In genomic region chr19:2733930-2734588, GRCh38 we compare ENCODE assay signal across 23 cellular contexts. TPM values are rescaled to one million over a fixed set of nuclear protein-coding genes. Genes with fewer than 3 reads are reported as not detected.
DNase-seq lines count a peak whose midpoint lies in the region; ATAC-seq and TF ChIP-seq lines count a peak whose summit lies in the region.
"Had no signal": no experiment of that assay in that cellular context is flagged by ENCODE, and none has a peak within 500 bp of the region (broad histone marks: within the 10 kb centered on the region; RNA-seq: fewer than 3 reads in every experiment).

No MANE protein-coding gene starts in this region.

- no peaks in the 10 kb centered on the region for H3K27me3 Mint-ChIP-seq in natural killer cell treated with Interleukin-12 subunit alpha and Interleukin-12 subunit beta and Interleukin-15 and Interleukin-18, amount 100 ng/mL, for 72 hours
- no peaks in the 10 kb centered on the region for H3K27me3 Mint-ChIP-seq in natural killer cell (ENCODE audit: low read depth in 2 of 2)
- H3K27me3 Mint-ChIP-seq in glutamatergic neuron (ENCODE audit: unreplicated experiment): peaks cover 6% of the 10 kb centered on the region
- H3K27me3 Mint-ChIP-seq: activated B cell treated with CpG ODN at 0.5 μM for 24 hours; activated CD4-positive, alpha-beta memory T cell treated with anti-CD3 and anti-CD28 coated beads for 36 hours; CD4-positive, alpha-beta T cell; naive thymus-derived CD4-positive, alpha-beta T cell had no signal

- TF ChIP-seq POLR2A in upper lobe of left lung (IDR thresholded peaks at IDR 0.05): no peak

- TF ChIP-seq CTCF in natural killer cell (IDR thresholded peaks at IDR 0.05): no peak
- no peak for TF ChIP-seq CTCF in glutamatergic neuron (IDR thresholded peaks at IDR 0.05; ENCODE audit: partially characterized antibody, unreplicated experiment)
- no peak for TF ChIP-seq CTCF in upper lobe of left lung (IDR thresholded peaks at IDR 0.05)

- no peak overlapping the region for H3K4me3 Mint-ChIP-seq in natural killer cell treated with Interleukin-12 subunit alpha and Interleukin-12 subunit beta and Interleukin-15 and Interleukin-18, amount 100 ng/mL, for 72 hours
- H3K4me3 Mint-ChIP-seq in natural killer cell (no peak overlapping the region), glutamatergic neuron (ENCODE audit: unreplicated experiment) (peak overlapping the region; percentile 49)
- H3K4me3 Mint-ChIP-seq: activated B cell treated with CpG ODN at 0.5 μM for 24 hours; activated CD4-positive, alpha-beta memory T cell treated with anti-CD3 and anti-CD28 coated beads for 36 hours had no signal

- no peak for ATAC-seq in natural killer cell treated with Interleukin-12 subunit alpha and Interleukin-12 subunit beta and Interleukin-15 and Interleukin-18, amount 100 ng/mL, for 72 hours
- ATAC-seq in natural killer cell: no peak
- ATAC-seq in HG02840 (IDR thresholded peaks at IDR 0.05; ENCODE audit: low FRiP score, unreplicated experiment): no peak
- no peak for ATAC-seq in upper lobe of left lung (ENCODE audit: low FRiP score in 2 of 2)
- ATAC-seq: body of pancreas; naive thymus-derived CD4-positive, alpha-beta T cell; right lobe of liver had no signal

- H3K4me3 ChIP-seq in SJCRH30 (no peak overlapping the region), upper lobe of left lung (no peak overlapping the region)
- H3K4me3 ChIP-seq: body of pancreas, coronary artery, right lobe of liver had no signal

- H3K4me1 ChIP-seq in SJCRH30: no peaks in the 10 kb centered on the region
- peaks cover 7 to 23% (median 8%) of the 10 kb centered on the region in 4 donors for H3K4me1 ChIP-seq in upper lobe of left lung

- no peaks in the 10 kb centered on the region for H3K9me3 Mint-ChIP-seq in natural killer cell treated with Interleukin-12 subunit alpha and Interleukin-12 subunit beta and Interleukin-15 and Interleukin-18, amount 100 ng/mL, for 72 hours
- H3K9me3 Mint-ChIP-seq in natural killer cell (no peaks in the 10 kb centered on the region), glutamatergic neuron (ENCODE audit: unreplicated experiment) (no peaks in the 10 kb centered on the region)
- H3K9me3 Mint-ChIP-seq: activated B cell treated with CpG ODN at 0.5 μM for 24 hours; activated CD4-positive, alpha-beta memory T cell treated with anti-CD3 and anti-CD28 coated beads for 36 hours; CD4-positive, alpha-beta T cell; naive thymus-derived CD4-positive, alpha-beta T cell had no signal

- H3K27me3 ChIP-seq in SJCRH30 (no peaks in the 10 kb centered on the region), upper lobe of left lung (no peaks in the 10 kb centered on the region)
- H3K27me3 ChIP-seq: body of pancreas, right lobe of liver had no signal

- peaks cover 7 to 18% of the 10 kb centered on the region in 2 donors for H3K4me1 Mint-ChIP-seq in natural killer cell treated with Interleukin-12 subunit alpha and Interleukin-12 subunit beta and Interleukin-15 and Interleukin-18, amount 100 ng/mL, for 72 hours (ENCODE audit: low read depth in 2 of 2)
- H3K4me1 Mint-ChIP-seq in natural killer cell (peaks cover 6 to 12% of the 10 kb centered on the region in 2 donors), glutamatergic neuron (ENCODE audit: low read depth, unreplicated experiment) (peaks cover 7% of the 10 kb centered on the region)

- H3K36me3 Mint-ChIP-seq in natural killer cell treated with Interleukin-12 subunit alpha and Interleukin-12 subunit beta and Interleukin-15 and Interleukin-18, amount 100 ng/mL, for 72 hours: no peaks in the 10 kb centered on the region
- H3K36me3 Mint-ChIP-seq in natural killer cell (no peaks in the 10 kb centered on the region), glutamatergic neuron (ENCODE audit: unreplicated experiment) (no peaks in the 10 kb centered on the region)

- TF ChIP-seq EP300 in upper lobe of left lung (IDR thresholded peaks at IDR 0.05): no peak

- H3K27ac Mint-ChIP-seq in natural killer cell treated with Interleukin-12 subunit alpha and Interleukin-12 subunit beta and Interleukin-15 and Interleukin-18, amount 100 ng/mL, for 72 hours: no peak overlapping the region
- H3K27ac Mint-ChIP-seq in natural killer cell (no peak overlapping the region), glutamatergic neuron (ENCODE audit: unreplicated experiment) (no peak overlapping the region)
- H3K27ac Mint-ChIP-seq: activated B cell treated with CpG ODN at 0.5 μM for 24 hours; activated CD4-positive, alpha-beta memory T cell treated with anti-CD3 and anti-CD28 coated beads for 36 hours; CD4-positive, alpha-beta T cell; naive thymus-derived CD4-positive, alpha-beta T cell had no signal

- H3K27ac ChIP-seq in SJCRH30 (no peak overlapping the region), upper lobe of left lung (no peak overlapping the region)
- H3K27ac ChIP-seq: body of pancreas, coronary artery, KMS-11, right lobe of liver had no signal

- peak; percentile 44 for DNase-seq in natural killer cell treated with Interleukin-12 subunit alpha and Interleukin-12 subunit beta and Interleukin-15 and Interleukin-18, amount 100 ng/mL, for 72 hours (ENCODE audit: low spot score)
- DNase-seq in natural killer cell (no peak), SJCRH30 (peak; percentile 29 to 40), glutamatergic neuron (no peak), mucosa of gallbladder (ENCODE audit: low spot score) (no peak), NCI-H2196 treated with DMSO at 0.1 percent for 48 hours (lab: John Stamatoyannopoulos, UW; ENCODE audit: unreplicated experiment) (no peak), upper lobe of left lung (no peak)
- DNase-seq: activated B cell treated with CpG ODN at 0.5 μM for 24 hours; activated CD4-positive, alpha-beta memory T cell treated with anti-CD3 and anti-CD28 coated beads for 36 hours; activated gamma-delta T cell; CD4-positive, alpha-beta T cell; mesendoderm; naive thymus-derived CD4-positive, alpha-beta T cell; NCI-H187; NCI-H510A treated with DMSO at 0.1 percent for 48 hours; right lobe of liver; stimulated activated CD4-positive, alpha-beta T cell treated with anti-CD3 and anti-CD28 coated beads, Interleukin-15, amount 100 ng/mL, for 24 hours; T1000 had no signal

- intact Hi-C loops in natural killer cell (cut with micrococcal nuclease): no loop called here

- H3K36me3 ChIP-seq in SJCRH30 (peaks cover 8% of the 10 kb centered on the region), upper lobe of left lung (peaks cover 8 to 51% (median 36%) of the 10 kb centered on the region in 4 donors)

- WGBS in upper lobe of left lung, 2 donors: 87 to 93% methylated on average over 29 to 35 of the region's 35 CpGs

- H3K9me3 ChIP-seq in SJCRH30 (replicated peaks) (no peaks in the 10 kb centered on the region), upper lobe of left lung (no peaks in the 10 kb centered on the region)
- H3K9me3 ChIP-seq: body of pancreas, right lobe of liver had no signal

RNA-seq across cellular contexts. Expression of gene SLC39A3, which starts 5.8 kb away (rescaled TPM):
- total RNA-seq in natural killer cell treated with Interleukin-12 subunit alpha and Interleukin-12 subunit beta and Interleukin-15 and Interleukin-18, amount 100 ng/mL, for 72 hours: 10 to 100 TPM; 30.5 to 91.6 TPM
- total RNA-seq in natural killer cell: 10 to 100 TPM; 14.8 to 29.4 (median 19.6) TPM
- total RNA-seq in SJCRH30 (2014; rRNA removed; shearing (Covaris generic)): 18.7 and 19.5 TPM in 2 replicates
- total RNA-seq in glutamatergic neuron (ENCODE audit: unreplicated experiment): 40.8 TPM
- 33.8 TPM for total RNA-seq in mucosa of gallbladder
- 10 to 100 TPM; 12.6 to 48.2 (median 30.6) TPM for total RNA-seq in upper lobe of left lung

RNA-seq across cellular contexts. Expression of gene DIRAS1, which starts 12.9 kb away (rescaled TPM):
- total RNA-seq in natural killer cell treated with Interleukin-12 subunit alpha and Interleukin-12 subunit beta and Interleukin-15 and Interleukin-18, amount 100 ng/mL, for 72 hours: not detected
- under 1 TPM; 0.12 to 0.48 (median 0.18) TPM for total RNA-seq in natural killer cell
- total RNA-seq in SJCRH30 (2014; rRNA removed; shearing (Covaris generic)): not detected in 2 replicates
- total RNA-seq in glutamatergic neuron (ENCODE audit: unreplicated experiment): 47.1 TPM
- total RNA-seq in mucosa of gallbladder: 0.75 TPM
- 1 to 10 TPM in 1 of 6 donors, under 1 TPM in 2, not detected in 3; 0.15 to 1.3 (median 0.81) TPM for total RNA-seq in upper lobe of left lung
- total RNA-seq: CD4-positive, alpha-beta T cell; HT1080 had no signal

RNA-seq across cellular contexts. Expression of gene GNG7, which starts 31.6 kb away (rescaled TPM):
- total RNA-seq in natural killer cell treated with Interleukin-12 subunit alpha and Interleukin-12 subunit beta and Interleukin-15 and Interleukin-18, amount 100 ng/mL, for 72 hours: under 1 TPM; 0.26 to 0.59 TPM
- total RNA-seq in natural killer cell (1 to 10 TPM in 2 of 3 donors, under 1 TPM in 1; 0.75 to 4.8 (median 1.5) TPM), glutamatergic neuron (ENCODE audit: unreplicated experiment) (8.0 TPM), mucosa of gallbladder (12.4 TPM), upper lobe of left lung (1 to 10 TPM; 3.5 to 7.7 (median 7.1) TPM)
- total RNA-seq in SJCRH30 (2014; rRNA removed; shearing (Covaris generic)): not detected in 2 replicates
- total RNA-seq: HT1080 had no signal

RNA-seq across cellular contexts. Expression of gene SGTA, which starts 49.0 kb away (rescaled TPM):
- total RNA-seq in natural killer cell treated with Interleukin-12 subunit alpha and Interleukin-12 subunit beta and Interleukin-15 and Interleukin-18, amount 100 ng/mL, for 72 hours: 100 to 1,000 TPM in 1 of 2 donors, 10 to 100 TPM in 1; 61.1 to 107 TPM
- 10 to 100 TPM; 35.2 to 38.1 (median 36.2) TPM for total RNA-seq in natural killer cell
- 102 and 103 TPM in 2 replicates for total RNA-seq in SJCRH30 (2014; rRNA removed; shearing (Covaris generic))
- total RNA-seq in glutamatergic neuron (ENCODE audit: unreplicated experiment): 90.6 TPM
- total RNA-seq in mucosa of gallbladder: 54.0 TPM
- total RNA-seq in upper lobe of left lung: 10 to 100 TPM; 34.3 to 56.4 (median 46.1) TPM

RNA-seq across cellular contexts. Expression of gene THOP1, which starts 51.2 kb away (rescaled TPM):
- 100 to 1,000 TPM; 105 to 224 TPM for total RNA-seq in natural killer cell treated with Interleukin-12 subunit alpha and Interleukin-12 subunit beta and Interleukin-15 and Interleukin-18, amount 100 ng/mL, for 72 hours
- total RNA-seq in natural killer cell (10 to 100 TPM; 31.6 to 44.0 (median 33.4) TPM), glutamatergic neuron (ENCODE audit: unreplicated experiment) (64.0 TPM), mucosa of gallbladder (44.5 TPM), upper lobe of left lung (10 to 100 TPM; 28.7 to 62.3 (median 43.1) TPM)
- total RNA-seq in SJCRH30 (2014; rRNA removed; shearing (Covaris generic)): 114 and 119 TPM in 2 replicates

Comparison
In these comparisons a context has a peak if more than half of its experiments do, and no peak if none do; other contexts are left out.
1. DNase-seq: peak in natural killer cell treated with Interleukin-12 subunit alpha and Interleukin-12 subunit beta and Interleukin-15 and Interleukin-18, amount 100 ng/mL, for 72 hours (single experiment) and SJCRH30 (2 of 2); none in natural killer cell (single experiment), glutamatergic neuron (single experiment), mucosa of gallbladder (single experiment), NCI-H2196 treated with DMSO at 0.1 percent for 48 hours (single experiment) and upper lobe of left lung (0 of 2).
2. RNA of gene DIRAS1, which starts 12.9 kb away (total RNA-seq): 47.1 TPM in glutamatergic neuron (single experiment); 0.75 TPM in mucosa of gallbladder (single experiment), 0.12 to 0.48 TPM in natural killer cell, 0.15 to 1.3 TPM in upper lobe of left lung, not detected in natural killer cell treated with Interleukin-12 subunit alpha and Interleukin-12 subunit beta and Interleukin-15 and Interleukin-18, amount 100 ng/mL, for 72 hours and not detected in SJCRH30; every median in the first group is over 10 times any median in the second.